In the genomic region with DNA sequence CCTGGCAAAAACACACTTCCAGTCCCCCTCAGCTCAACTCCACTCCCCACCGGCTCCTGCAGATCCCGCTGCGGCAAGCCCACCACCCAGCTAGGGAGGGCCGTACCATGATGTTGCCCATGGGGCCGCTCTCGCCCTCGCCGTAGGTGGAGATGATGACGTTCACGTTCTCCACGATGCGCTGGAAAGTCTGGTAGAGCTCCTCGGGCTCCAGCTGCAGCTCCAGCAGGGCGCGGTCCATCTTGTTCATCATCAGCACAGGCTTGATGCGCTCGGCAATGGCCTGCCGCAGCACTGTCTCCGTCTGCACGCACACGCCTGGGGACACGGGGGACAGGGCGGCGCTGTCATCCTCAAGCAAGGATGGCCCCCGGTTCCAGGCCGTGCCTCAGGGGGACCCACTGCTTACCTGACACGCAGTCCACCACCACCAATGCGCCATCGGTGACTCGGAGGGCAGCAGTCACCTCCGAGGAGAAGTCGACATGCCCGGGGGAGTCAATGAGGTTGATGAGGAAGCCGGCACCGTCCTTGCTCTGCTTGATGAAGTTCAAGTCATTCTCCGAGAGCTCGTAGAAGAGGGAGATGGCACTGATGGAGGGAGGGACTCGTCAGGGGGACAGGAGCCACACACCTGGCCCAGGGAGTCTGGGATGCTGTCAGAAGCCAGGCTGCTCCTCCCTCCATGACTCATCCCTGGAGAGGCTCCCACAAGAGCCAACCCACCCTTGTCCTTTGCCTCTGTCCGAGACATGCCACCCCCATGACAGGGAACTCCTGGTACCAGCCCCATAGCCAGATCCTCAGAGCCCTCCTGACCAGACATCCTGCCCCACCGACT, we compare ENCODE assay signal across 1 cellular context.
TF ChIP-seq lines count a peak whose summit lies in the region.

No MANE protein-coding gene starts in this region.

TF ChIP-seq in GM12878, 131 proteins besides CTCF, POLR2A, EP300 and RAD21:
- TF ChIP-seq HDAC6 (IDR thresholded peaks at IDR 0.05; ENCODE audit: unreplicated experiment) (no peak), LARP7 (IDR thresholded peaks at IDR 0.05) (no peak), SUZ12 (IDR thresholded peaks at IDR 0.05; ENCODE audit: unreplicated experiment) (no peak), SRF (IDR thresholded peaks at IDR 0.05; ENCODE audit: low read depth in 2 of 2, low read length in 2 of 2) (peak in 1 of 2 experiments; percentile 19; a peak in 1 of 4 replicates), PAX5 (IDR thresholded peaks at IDR 0.05; ENCODE audit: borderline replicate concordance, low read depth, low read length) (no peak)
- TF ChIP-seq, protein P1, sequence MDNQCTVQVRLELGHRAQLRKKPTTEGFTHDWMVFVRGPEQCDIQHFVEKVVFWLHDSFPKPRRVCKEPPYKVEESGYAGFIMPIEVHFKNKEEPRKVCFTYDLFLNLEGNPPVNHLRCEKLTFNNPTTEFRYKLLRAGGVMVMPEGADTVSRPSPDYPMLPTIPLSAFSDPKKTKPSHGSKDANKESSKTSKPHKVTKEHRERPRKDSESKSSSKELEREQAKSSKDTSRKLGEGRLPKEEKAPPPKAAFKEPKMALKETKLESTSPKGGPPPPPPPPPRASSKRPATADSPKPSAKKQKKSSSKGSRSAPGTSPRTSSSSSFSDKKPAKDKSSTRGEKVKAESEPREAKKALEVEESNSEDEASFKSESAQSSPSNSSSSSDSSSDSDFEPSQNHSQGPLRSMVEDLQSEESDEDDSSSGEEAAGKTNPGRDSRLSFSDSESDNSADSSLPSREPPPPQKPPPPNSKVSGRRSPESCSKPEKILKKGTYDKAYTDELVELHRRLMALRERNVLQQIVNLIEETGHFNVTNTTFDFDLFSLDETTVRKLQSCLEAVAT (IDR thresholded peaks at IDR 0.05): peak; percentile 26; the same call in 1 of the 2 replicates
- TF ChIP-seq, protein P2, sequence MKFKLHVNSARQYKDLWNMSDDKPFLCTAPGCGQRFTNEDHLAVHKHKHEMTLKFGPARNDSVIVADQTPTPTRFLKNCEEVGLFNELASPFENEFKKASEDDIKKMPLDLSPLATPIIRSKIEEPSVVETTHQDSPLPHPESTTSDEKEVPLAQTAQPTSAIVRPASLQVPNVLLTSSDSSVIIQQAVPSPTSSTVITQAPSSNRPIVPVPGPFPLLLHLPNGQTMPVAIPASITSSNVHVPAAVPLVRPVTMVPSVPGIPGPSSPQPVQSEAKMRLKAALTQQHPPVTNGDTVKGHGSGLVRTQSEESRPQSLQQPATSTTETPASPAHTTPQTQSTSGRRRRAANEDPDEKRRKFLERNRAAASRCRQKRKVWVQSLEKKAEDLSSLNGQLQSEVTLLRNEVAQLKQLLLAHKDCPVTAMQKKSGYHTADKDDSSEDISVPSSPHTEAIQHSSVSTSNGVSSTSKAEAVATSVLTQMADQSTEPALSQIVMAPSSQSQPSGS (IDR thresholded peaks at IDR 0.05; ENCODE audit: low read length): no peak
